ENCODE assay signal across 8 cellular contexts in the genomic region with DNA sequence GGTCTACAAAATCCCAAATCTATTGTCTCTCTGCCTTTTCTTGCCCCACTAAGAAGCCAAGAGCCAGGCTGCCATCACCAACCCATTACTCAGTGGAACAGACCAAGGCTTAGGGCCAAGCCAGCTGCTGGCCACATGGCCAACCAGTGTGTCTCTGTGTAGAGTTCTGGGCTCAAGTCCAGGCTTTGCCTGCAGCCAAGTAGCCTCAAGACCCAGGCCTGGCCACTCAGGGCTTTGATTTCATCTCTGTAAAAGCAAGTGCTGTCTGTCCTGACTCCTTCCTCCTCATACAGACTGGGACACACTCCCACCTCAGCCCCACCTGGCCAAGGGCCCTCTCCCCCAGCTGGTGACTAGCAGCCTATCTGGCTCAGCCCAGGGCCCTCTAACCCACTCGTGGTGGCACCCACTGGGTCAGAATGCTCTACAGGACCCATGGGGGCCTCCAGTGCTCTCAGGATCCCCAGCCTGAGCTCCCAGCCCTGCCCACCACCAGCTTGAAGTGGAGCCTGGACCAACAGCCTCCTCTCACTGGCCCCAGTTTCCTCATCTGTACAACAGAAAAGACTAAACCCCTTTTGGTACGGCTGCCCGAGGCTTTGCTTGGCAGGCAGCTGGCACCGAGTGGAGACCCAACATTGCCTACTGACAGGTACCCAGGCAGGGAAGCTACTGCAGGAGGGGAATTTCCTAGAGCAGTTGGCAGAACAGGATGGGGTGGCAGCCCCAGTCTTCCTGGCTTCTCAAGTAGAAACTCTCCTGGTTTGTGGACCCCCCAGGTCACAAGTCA. TPM values are rescaled to one million over a fixed set of nuclear protein-coding genes. Genes with fewer than 3 reads are reported as not detected.
DNase-seq lines count a peak whose midpoint lies in the region; ATAC-seq and TF ChIP-seq lines count a peak whose summit lies in the region.

No MANE protein-coding gene starts in this region.

- no peak for TF ChIP-seq CTCF in left ventricle myocardium inferior (IDR thresholded peaks at IDR 0.05; ENCODE audit: borderline replicate concordance)

- peaks cover 28% of the 10 kb centered on the region for H3K36me3 ChIP-seq in left ventricle myocardium inferior
- H3K36me3 ChIP-seq in skeletal muscle satellite cell (ENCODE audit: insufficient read depth, low read length): peaks cover 24% of the 10 kb centered on the region

- H3K4me1 ChIP-seq in left ventricle myocardium inferior (peaks cover 92% of the 10 kb centered on the region), skeletal muscle satellite cell (ENCODE audit: control insufficient read depth, insufficient read depth, low read length) (peaks cover 52% of the 10 kb centered on the region)

- H3K4me3 Mint-ChIP-seq in activated T-helper 2 cell treated with anti-CD3 and anti-CD28 coated beads, Interferon-gamma antibody, Interleukin-2, Interleukin-4, amounts not matched to agents 10 μg/mL and 5 μg/mL and 100 μg/mL, durations not matched to agents 14 hours and 24 hours and 36 hours (ENCODE audit: low read depth): peak overlapping the region; percentile 77

- no peaks in the 10 kb centered on the region for H3K27me3 Mint-ChIP-seq in activated T-helper 2 cell treated with anti-CD3 and anti-CD28 coated beads, Interferon-gamma antibody, Interleukin-2, Interleukin-4, amounts not matched to agents 10 μg/mL and 5 μg/mL and 100 μg/mL, durations not matched to agents 14 hours and 24 hours and 36 hours (ENCODE audit: low read depth)

- H3K27me3 ChIP-seq in left ventricle myocardium inferior (ENCODE audit: low read depth) (no peaks in the 10 kb centered on the region), skeletal muscle satellite cell (ENCODE audit: control insufficient read depth, insufficient read depth, low read length) (no peaks in the 10 kb centered on the region)

- peak overlapping the region; percentile 90 for H3K4me2 ChIP-seq in skeletal muscle satellite cell (ENCODE audit: low read length)

- peaks cover 53% of the 10 kb centered on the region for H3K36me3 Mint-ChIP-seq in activated T-helper 2 cell treated with anti-CD3 and anti-CD28 coated beads, Interferon-gamma antibody, Interleukin-2, Interleukin-4, amounts not matched to agents 10 μg/mL and 5 μg/mL and 100 μg/mL, durations not matched to agents 14 hours and 24 hours and 36 hours (ENCODE audit: low read depth)

- DNase-seq in H4 (ENCODE audit: low spot score) (peak; percentile 58), left ventricle myocardium inferior (peak; percentile 80)
- DNase-seq in activated T-helper 2 cell treated with anti-CD3 and anti-CD28 coated beads, Interferon-gamma antibody, Interleukin-2, Interleukin-4, amounts not matched to agents 10 μg/mL and 5 μg/mL and 100 μg/mL, durations not matched to agents 14 hours and 24 hours and 36 hours (ENCODE audit: low spot score): no peak
- DNase-seq in NK-92 treated with Interleukin-12 subunit alpha and Interleukin-12 subunit beta, amount 100 ng/mL, for 24 hours (lab: John Stamatoyannopoulos, UW): no peak
- no peak for DNase-seq in effector CD8-positive, alpha-beta T cell (lab: John Stamatoyannopoulos, UW)
- no peak for DNase-seq in activated CD4-positive, alpha-beta T cell treated with anti-CD3 and anti-CD28 coated beads for 4 hours

- peak overlapping the region; percentile 69 for H3K27ac Mint-ChIP-seq in activated T-helper 2 cell treated with anti-CD3 and anti-CD28 coated beads, Interferon-gamma antibody, Interleukin-2, Interleukin-4, amounts not matched to agents 10 μg/mL and 5 μg/mL and 100 μg/mL, durations not matched to agents 14 hours and 24 hours and 36 hours

- H3K4me1 Mint-ChIP-seq in activated T-helper 2 cell treated with anti-CD3 and anti-CD28 coated beads, Interferon-gamma antibody, Interleukin-2, Interleukin-4, amounts not matched to agents 10 μg/mL and 5 μg/mL and 100 μg/mL, durations not matched to agents 14 hours and 24 hours and 36 hours (ENCODE audit: low read depth): peaks cover 72% of the 10 kb centered on the region

- H3K27ac ChIP-seq in left ventricle myocardium inferior (replicated peaks): peak overlapping the region; percentile 91

- no peak for ATAC-seq in HG02571 (IDR thresholded peaks at IDR 0.05; ENCODE audit: unreplicated experiment)

- H3K4me3 ChIP-seq in left ventricle myocardium inferior (peak overlapping the region; percentile 71), skeletal muscle satellite cell (ENCODE audit: low read length) (peak overlapping the region; percentile 66)

- H3K9me3 ChIP-seq in left ventricle myocardium inferior (replicated peaks): no peaks in the 10 kb centered on the region
- H3K9me3 ChIP-seq in skeletal muscle satellite cell (replicated peaks; ENCODE audit: low read length): no peaks in the 10 kb centered on the region

- intact Hi-C loops in activated T-helper 2 cell treated with anti-CD3 and anti-CD28 coated beads, Interferon-gamma antibody, Interleukin-2, Interleukin-4, amounts not matched to agents 10 μg/mL and 5 μg/mL and 100 μg/mL, durations not matched to agents 14 hours and 24 hours and 36 hours (cut with micrococcal nuclease): loop anchor here (5.0 to 10.0 kb wide), 2 partner anchors 215 to 362 kb away; a partner anchor contains a TSS
- intact Hi-C loops in left ventricle myocardium inferior (cut with micrococcal nuclease): no loop called here

- H3K9me3 Mint-ChIP-seq in activated T-helper 2 cell treated with anti-CD3 and anti-CD28 coated beads, Interferon-gamma antibody, Interleukin-2, Interleukin-4, amounts not matched to agents 10 μg/mL and 5 μg/mL and 100 μg/mL, durations not matched to agents 14 hours and 24 hours and 36 hours: no peaks in the 10 kb centered on the region

- H3K9ac ChIP-seq in skeletal muscle satellite cell (ENCODE audit: low read depth, low read length): no peak overlapping the region

RNA-seq across cellular contexts. Expression of a gene that starts 14.4 kb away (rescaled TPM):
- total RNA-seq in H4 (2014; rRNA removed; shearing (Covaris generic)): 63.9 and 65.8 TPM in 2 replicates
- total RNA-seq in activated T-helper 2 cell treated with anti-CD3 and anti-CD28 coated beads, Interferon-gamma antibody, Interleukin-2, Interleukin-4, amounts not matched to agents 10 μg/mL and 5 μg/mL and 100 μg/mL, durations not matched to agents 14 hours and 24 hours and 36 hours: 166 and 175 TPM in 2 replicates
- total RNA-seq in left ventricle myocardium inferior: 10.2 TPM
- total RNA-seq in skeletal muscle satellite cell (2012; rRNA removed): 76.9 and 114 TPM in 2 replicates

Comparison
In these comparisons a context has a peak if more than half of its experiments do, and no peak if none do; other contexts are left out.
1. DNase-seq: peak in H4 (single experiment) and left ventricle myocardium inferior (single experiment); none in activated T-helper 2 cell treated with anti-CD3 and anti-CD28 coated beads, Interferon-gamma antibody, Interleukin-2, Interleukin-4, amounts not matched to agents 10 μg/mL and 5 μg/mL and 100 μg/mL, durations not matched to agents 14 hours and 24 hours and 36 hours (single experiment), NK-92 treated with Interleukin-12 subunit alpha and Interleukin-12 subunit beta, amount 100 ng/mL, for 24 hours (single experiment), effector CD8-positive, alpha-beta T cell (single experiment) and activated CD4-positive, alpha-beta T cell treated with anti-CD3 and anti-CD28 coated beads for 4 hours (0 of 2).